Comparison of ENCODE assay signal across 26 cellular contexts in genomic region chr3:13700889-13701288, GRCh38.
"Had no signal": no experiment of that assay in that cellular context is flagged by ENCODE, and none has a peak within 500 bp of the region (broad histone marks: within the 10 kb centered on the region; RNA-seq: fewer than 3 reads in every experiment).

No MANE protein-coding gene starts in this region.

- FAIRE-seq: frontal cortex, urothelium cell line had no signal

- DNase-seq: cortex of kidney; effector CD4-positive, alpha-beta T cell; head of caudate nucleus; left cardiac atrium; left lung; mesenchymal stem cell; naive thymus-derived CD4-positive, alpha-beta T cell; stimulated activated CD4-positive, alpha-beta T cell treated with anti-CD3 and anti-CD28 coated beads, Interleukin-2, amount 100 ng/mL, for 24 hours; stimulated activated CD4-positive, alpha-beta T cell treated with anti-CD3 and anti-CD28 coated beads, Interleukin-4, amount 100 ng/mL, for 24 hours; stimulated activated naive CD4-positive, alpha-beta T cell treated with Interleukin-2 at 50 U/mL for 16 hours; stomach; testis had no signal

- H3K36me3 Mint-ChIP-seq: mesothelial cell of epicardium; neural progenitor cell; stimulated activated effector memory CD8-positive, alpha-beta T cell treated with anti-CD3 and anti-CD28 coated beads, Interleukin-12 subunit alpha, Interleukin-12 subunit beta, amount 100 ng/mL, for 72 hours; type B pancreatic cell had no signal

- H3K9ac ChIP-seq: neural progenitor cell, parathyroid adenoma had no signal

- H3K36me3 ChIP-seq: left lung, neural progenitor cell, prostate gland, right atrium auricular region, stomach, tibial artery had no signal

- H3K27me3 ChIP-seq: neural progenitor cell, right atrium auricular region, testis had no signal

- H3K4me3 Mint-ChIP-seq: mesothelial cell of epicardium; naive thymus-derived CD4-positive, alpha-beta T cell; nephron; neural progenitor cell; stimulated activated effector memory CD8-positive, alpha-beta T cell treated with anti-CD3 and anti-CD28 coated beads, Interleukin-12 subunit alpha, Interleukin-12 subunit beta, amount 100 ng/mL, for 72 hours; type B pancreatic cell had no signal

- H3K9me3 Mint-ChIP-seq: stimulated activated effector memory CD8-positive, alpha-beta T cell treated with anti-CD3 and anti-CD28 coated beads, Interleukin-12 subunit alpha, Interleukin-12 subunit beta, amount 100 ng/mL, for 72 hours had no signal

- H3K9me3 ChIP-seq: left lung, prostate gland, right atrium auricular region, testis, tibial artery had no signal

- H3K4me1 Mint-ChIP-seq: mesothelial cell of epicardium; nephron; stimulated activated effector memory CD8-positive, alpha-beta T cell treated with anti-CD3 and anti-CD28 coated beads, Interleukin-12 subunit alpha, Interleukin-12 subunit beta, amount 100 ng/mL, for 72 hours had no signal

- H3K4me3 ChIP-seq: dorsolateral prefrontal cortex, left lung, neural progenitor cell, prostate gland, right atrium auricular region, smooth muscle cell, stomach, testis, tibial artery had no signal

- H3K27ac ChIP-seq: dorsolateral prefrontal cortex, left lung, neural progenitor cell, parathyroid adenoma, prostate gland, right atrium auricular region, stomach, testis, tibial artery had no signal

- H3K27ac Mint-ChIP-seq: mesothelial cell of epicardium; nephron; stimulated activated effector memory CD8-positive, alpha-beta T cell treated with anti-CD3 and anti-CD28 coated beads, Interleukin-12 subunit alpha, Interleukin-12 subunit beta, amount 100 ng/mL, for 72 hours; type B pancreatic cell had no signal

- ATAC-seq: left cardiac atrium; left lung; naive thymus-derived CD4-positive, alpha-beta T cell; sciatic nerve; stimulated activated effector memory CD8-positive, alpha-beta T cell treated with anti-CD3 and anti-CD28 coated beads, Interleukin-12 subunit alpha, Interleukin-12 subunit beta, amount 100 ng/mL, for 72 hours had no signal

- H3K4me1 ChIP-seq: left lung, parathyroid adenoma, prostate gland, right atrium auricular region, stomach, testis, tibial artery had no signal
